8 cellular contexts compared by ENCODE assay signal in genomic region chrX:154437398-154437752, GRCh38. TPM values are rescaled to one million over a fixed set of nuclear protein-coding genes. Genes with fewer than 3 reads are reported as not detected.
DNase-seq lines count a peak whose midpoint lies in the region; ATAC-seq lines count a peak whose summit lies in the region.

No MANE protein-coding gene starts in this region.

- ATAC-seq in naive thymus-derived CD8-positive, alpha-beta T cell = peak in 1 of 2 donors; percentile 8
- no peak for ATAC-seq in HG03460 (IDR thresholded peaks at IDR 0.05; ENCODE audit: unreplicated experiment)

- peak overlapping the region in 10 of 11 experiments; percentile 76 to 90 (median 86); a peak in 19 of 22 replicates for H3K27ac ChIP-seq in BLaER1 treated with 17β-estradiol and CSF1 and Interleukin-3, amounts not matched to agents 10 nM and 100 nM

- peaks cover 13 to 38% (median 21%) of the 10 kb centered on the region in 10 experiments; a peak in 19 of 20 replicates for H3K4me1 ChIP-seq in BLaER1 treated with 17β-estradiol and CSF1 and Interleukin-3, amounts not matched to agents 10 nM and 100 nM

- peak overlapping the region; percentile 87 for H3K4me3 Mint-ChIP-seq in dendritic cell treated with granulocyte-macrophage colony-stimulating factor and Interleukin-4, amounts not matched to agents 40 ng/mL and 50 ng/mL, for 4 days
- H3K4me3 Mint-ChIP-seq in naive thymus-derived CD8-positive, alpha-beta T cell = peak overlapping the region; percentile 68 to 91 (median 81)

- peaks cover 56% of the 10 kb centered on the region for H3K4me1 Mint-ChIP-seq in dendritic cell treated with granulocyte-macrophage colony-stimulating factor and Interleukin-4, amounts not matched to agents 40 ng/mL and 50 ng/mL, for 4 days (ENCODE audit: low read depth)
- H3K4me1 Mint-ChIP-seq in naive thymus-derived CD8-positive, alpha-beta T cell = peaks cover 4 to 33% (median 28%) of the 10 kb centered on the region in 4 donors

- H3K27me3 ChIP-seq in BLaER1 treated with 17β-estradiol and CSF1 and Interleukin-3, amounts not matched to agents 10 nM and 100 nM = peaks cover 3 to 51% (median 30%) of the 10 kb centered on the region in 11 experiments; a peak in 16 of 22 replicates

- no peaks in the 10 kb centered on the region for H3K9me3 Mint-ChIP-seq in dendritic cell treated with granulocyte-macrophage colony-stimulating factor and Interleukin-4, amounts not matched to agents 40 ng/mL and 50 ng/mL, for 4 days
- H3K9me3 Mint-ChIP-seq in naive thymus-derived CD8-positive, alpha-beta T cell = no peaks in the 10 kb centered on the region

- peak overlapping the region; percentile 79 to 89 (median 84) for H3K9ac ChIP-seq in BLaER1 treated with 17β-estradiol and CSF1 and Interleukin-3, amounts not matched to agents 10 nM and 100 nM

- peaks cover 93% of the 10 kb centered on the region for H3K36me3 Mint-ChIP-seq in dendritic cell treated with granulocyte-macrophage colony-stimulating factor and Interleukin-4, amounts not matched to agents 40 ng/mL and 50 ng/mL, for 4 days (ENCODE audit: low read depth)
- H3K36me3 Mint-ChIP-seq in naive thymus-derived CD8-positive, alpha-beta T cell = peaks cover 0 to 14% (median 0%) of the 10 kb centered on the region in 3 donors

- intact Hi-C loops in dendritic cell treated with granulocyte-macrophage colony-stimulating factor and Interleukin-4, amounts not matched to agents 40 ng/mL and 50 ng/mL, for 4 days (cut with micrococcal nuclease) = no loop called here

- no peak for DNase-seq in Jurkat, Clone E6-1 (ENCODE audit: low read depth, low spot score)
- DNase-seq in naive thymus-derived CD8-positive, alpha-beta T cell = no peak
- no peak for DNase-seq in NCI-H774 (lab: John Stamatoyannopoulos, UW)
- DNase-seq in occipital lobe (lab: John Stamatoyannopoulos, UW) = no peak
- DNase-seq in kidney glomerular epithelial cell (lab: John Stamatoyannopoulos, UW) = no peak

- H3K27ac Mint-ChIP-seq in dendritic cell treated with granulocyte-macrophage colony-stimulating factor and Interleukin-4, amounts not matched to agents 40 ng/mL and 50 ng/mL, for 4 days = peak overlapping the region; percentile 76
- peak overlapping the region in 9 of 10 donors; percentile 37 to 94 (median 83) for H3K27ac Mint-ChIP-seq in naive thymus-derived CD8-positive, alpha-beta T cell

- H3K4me3 ChIP-seq in BLaER1 treated with 17β-estradiol and CSF1 and Interleukin-3, amounts not matched to agents 10 nM and 100 nM = peak overlapping the region; percentile 66 to 83 (median 77)
- H3K4me3 ChIP-seq in Jurkat, Clone E6-1 (ENCODE audit: low read length) = peak overlapping the region; percentile 59

- peaks cover 0 to 30% (median 12%) of the 10 kb centered on the region in 11 experiments; a peak in 12 of 22 replicates for H3K9me3 ChIP-seq in BLaER1 treated with 17β-estradiol and CSF1 and Interleukin-3, amounts not matched to agents 10 nM and 100 nM (replicated peaks in 1 of 11)

- peak overlapping the region; percentile 79 to 90 (median 86) for H3K4me2 ChIP-seq in BLaER1 treated with 17β-estradiol and CSF1 and Interleukin-3, amounts not matched to agents 10 nM and 100 nM

- POLR2A ChIA-PET in naive thymus-derived CD8-positive, alpha-beta T cell (lab: Charles Lee) = interaction anchor here (0.5 kb wide), 1 partner anchor 91 kb away, joined by 3 read pairs; no protein-coding TSS in a partner anchor

- H3K36me3 ChIP-seq in BLaER1 treated with 17β-estradiol and CSF1 and Interleukin-3, amounts not matched to agents 10 nM and 100 nM = peaks cover 20 to 74% (median 56%) of the 10 kb centered on the region in 11 experiments; a peak in 21 of 22 replicates

- H3K27me3 Mint-ChIP-seq in dendritic cell treated with granulocyte-macrophage colony-stimulating factor and Interleukin-4, amounts not matched to agents 40 ng/mL and 50 ng/mL, for 4 days = no peaks in the 10 kb centered on the region
- no peaks in the 10 kb centered on the region for H3K27me3 Mint-ChIP-seq in naive thymus-derived CD8-positive, alpha-beta T cell

- peaks cover 5 to 81% (median 52%) of the 10 kb centered on the region in 11 experiments; a peak in 20 of 22 replicates for H4K20me1 ChIP-seq in BLaER1 treated with 17β-estradiol and CSF1 and Interleukin-3, amounts not matched to agents 10 nM and 100 nM

RNA-seq across cellular contexts. Expression of gene GDI1, which starts 0.4 kb away (rescaled TPM):
- polyA plus RNA-seq in Jurkat, Clone E6-1 (2012; ENCODE audit: insufficient read depth, insufficient read length) = 164 TPM
- total RNA-seq in naive thymus-derived CD8-positive, alpha-beta T cell = 100 to 1,000 TPM; 169 to 185 TPM
- polyA plus RNA-seq in naive thymus-derived CD8-positive, alpha-beta T cell = 10 to 100 TPM; 18.3 to 32.1 (median 21.0) TPM
- 192 TPM for total RNA-seq in occipital lobe

RNA-seq across cellular contexts. Expression of gene FAM50A, which starts 6.6 kb away (rescaled TPM):
- 62.4 TPM for polyA plus RNA-seq in Jurkat, Clone E6-1 (2012; ENCODE audit: insufficient read depth, insufficient read length)
- total RNA-seq in naive thymus-derived CD8-positive, alpha-beta T cell = 10 to 100 TPM; 49.2 TPM
- polyA plus RNA-seq in naive thymus-derived CD8-positive, alpha-beta T cell = 10 to 100 TPM; 25.1 to 45.6 (median 40.4) TPM
- 13.1 TPM for total RNA-seq in occipital lobe

RNA-seq across cellular contexts. Expression of gene ATP6AP1, which starts 8.9 kb away (rescaled TPM):
- polyA plus RNA-seq in Jurkat, Clone E6-1 (2012; ENCODE audit: insufficient read depth, insufficient read length) = 58.8 TPM
- total RNA-seq in naive thymus-derived CD8-positive, alpha-beta T cell = 10 to 100 TPM; 51.9 to 52.5 TPM
- 100 to 1,000 TPM in 1 of 3 donors, 10 to 100 TPM in 2; 84.7 to 111 (median 90.2) TPM for polyA plus RNA-seq in naive thymus-derived CD8-positive, alpha-beta T cell
- total RNA-seq in occipital lobe = 42.7 TPM

RNA-seq across cellular contexts. Expression of gene PLXNA3, which starts 20.7 kb away (rescaled TPM):
- 32.7 TPM for polyA plus RNA-seq in Jurkat, Clone E6-1 (2012; ENCODE audit: insufficient read depth, insufficient read length)
- 10 to 100 TPM; 49.5 to 50.4 TPM for total RNA-seq in naive thymus-derived CD8-positive, alpha-beta T cell
- under 1 TPM; 0.27 to 0.67 (median 0.36) TPM for polyA plus RNA-seq in naive thymus-derived CD8-positive, alpha-beta T cell
- total RNA-seq in occipital lobe = 14.5 TPM

RNA-seq across cellular contexts. Expression of gene TAFAZZIN, which starts 26.0 kb away (rescaled TPM):
- 70.4 TPM for polyA plus RNA-seq in Jurkat, Clone E6-1 (2012; ENCODE audit: insufficient read depth, insufficient read length)
- total RNA-seq in naive thymus-derived CD8-positive, alpha-beta T cell = 100 to 1,000 TPM; 111 to 112 TPM
- 10 to 100 TPM; 29.3 to 39.8 (median 37.8) TPM for polyA plus RNA-seq in naive thymus-derived CD8-positive, alpha-beta T cell
- 10.9 TPM for total RNA-seq in occipital lobe
